19 cellular contexts compared by ENCODE assay signal in genomic region chr4:4848540-4848939, GRCh38. TPM values are rescaled to one million over a fixed set of nuclear protein-coding genes. Genes with fewer than 3 reads are reported as not detected.
DNase-seq lines count a peak whose midpoint lies in the region; FAIRE-seq and TF ChIP-seq lines count a peak whose summit lies in the region.
"Had no signal": no experiment of that assay in that cellular context is flagged by ENCODE, and none has a peak within 500 bp of the region (broad histone marks: within the 10 kb centered on the region; RNA-seq: fewer than 3 reads in every experiment).

No MANE protein-coding gene starts in this region.

- H3K9me3 ChIP-seq in endodermal cell (ENCODE audit: control insufficient read depth, low read length) (no peaks in the 10 kb centered on the region), suprapubic skin (no peaks in the 10 kb centered on the region), esophagus squamous epithelium (no peaks in the 10 kb centered on the region)
- H3K9me3 ChIP-seq: BLaER1, Caco-2 had no signal

- intact Hi-C loops in esophagus squamous epithelium (cut with DNase I) = no loop called here

- H3K36me3 ChIP-seq in endodermal cell (ENCODE audit: control insufficient read depth, insufficient read depth, low read length) (no peaks in the 10 kb centered on the region), suprapubic skin (no peaks in the 10 kb centered on the region), esophagus squamous epithelium (no peaks in the 10 kb centered on the region)
- H3K36me3 ChIP-seq: BLaER1 had no signal

- no peak overlapping the region for H3K27ac ChIP-seq in endodermal cell (ENCODE audit: low read depth, low read length)
- H3K27ac ChIP-seq in suprapubic skin = no peak overlapping the region
- H3K27ac ChIP-seq in esophagus squamous epithelium = no peak overlapping the region
- H3K27ac ChIP-seq: BLaER1 had no signal

- TF ChIP-seq EP300 in suprapubic skin (IDR thresholded peaks at IDR 0.05) = no peak

- H3K4me1 ChIP-seq in endodermal cell (ENCODE audit: control insufficient read depth, insufficient read depth, low read length) = no peaks in the 10 kb centered on the region
- H3K4me1 ChIP-seq in suprapubic skin = peaks cover 14% of the 10 kb centered on the region
- H3K4me1 ChIP-seq in esophagus squamous epithelium = peaks cover 0 to 14% (median 13%) of the 10 kb centered on the region in 3 donors
- H3K4me1 ChIP-seq: Caco-2 had no signal

- no peaks in the 10 kb centered on the region for H3K36me3 Mint-ChIP-seq in endodermal cell (ENCODE audit: low read depth)
- H3K36me3 Mint-ChIP-seq: CD8-positive, alpha-beta memory T cell had no signal

- H3K4me1 Mint-ChIP-seq in endodermal cell = peaks cover 8% of the 10 kb centered on the region

- TF ChIP-seq POLR2A in suprapubic skin (IDR thresholded peaks at IDR 0.05) = no peak
- TF ChIP-seq POLR2A in GM12891 (IDR thresholded peaks at IDR 0.05; ENCODE audit: low read depth, low read length) = no peak
- no peak for TF ChIP-seq POLR2A in esophagus squamous epithelium (IDR thresholded peaks at IDR 0.05)

- no peak overlapping the region for H3K4me3 ChIP-seq in endodermal cell (ENCODE audit: low read length)
- no peak overlapping the region for H3K4me3 ChIP-seq in suprapubic skin
- no peak overlapping the region for H3K4me3 ChIP-seq in esophagus squamous epithelium
- H3K4me3 ChIP-seq: BLaER1, GM12878 had no signal

- 82 to 84% methylated on average over 7 to 8 of the region's 8 CpGs for WGBS in endodermal cell (ENCODE audit: insufficient coverage in 1 of 2, insufficient read length in 1 of 2), 2 experiments
- 78% methylated on average over 6 of the region's 8 CpGs for WGBS in suprapubic skin
- 74 to 80% methylated on average over 6 to 8 of the region's 8 CpGs for WGBS in esophagus squamous epithelium, 2 donors

- FAIRE-seq in GM12891 (lab: Jason Lieb, UNC) (no peak), frontal cortex (lab: Jason Lieb, UNC) (no peak)
- FAIRE-seq: GM12878, HepG2, HTR-8/SVneo had no signal

- peaks cover 94% of the 10 kb centered on the region for H3K27me3 Mint-ChIP-seq in endodermal cell (ENCODE audit: insufficient read depth)

- no peak overlapping the region for H3K4me3 Mint-ChIP-seq in endodermal cell
- H3K4me3 Mint-ChIP-seq: CD8-positive, alpha-beta memory T cell; HFFc6 had no signal

- H3K27ac Mint-ChIP-seq in endodermal cell = no peak overlapping the region
- H3K27ac Mint-ChIP-seq: CD8-positive, alpha-beta memory T cell; HFFc6 had no signal

- H3K9ac ChIP-seq in endodermal cell (ENCODE audit: extremely low read depth, low read length, poor library complexity, severe bottlenecking) = no peak overlapping the region
- H3K9ac ChIP-seq: BLaER1 had no signal

- H3K27me3 ChIP-seq in endodermal cell (ENCODE audit: control insufficient read depth, insufficient read depth, low read length, poor library complexity, severe bottlenecking) (peaks cover 75% of the 10 kb centered on the region), suprapubic skin (peaks cover 78% of the 10 kb centered on the region), esophagus squamous epithelium (peaks cover 6 to 100% (median 14%) of the 10 kb centered on the region in 4 donors)

- H3K9me3 Mint-ChIP-seq in endodermal cell = no peaks in the 10 kb centered on the region
- H3K9me3 Mint-ChIP-seq: HFFc6 had no signal

- peak; percentile 47 for DNase-seq in activated effector memory CD4-positive, alpha-beta T cell treated with anti-CD3 and anti-CD28 coated beads, Interleukin-2, amount 50 U/mL, for 16 hours
- DNase-seq in activated effector memory CD4-positive, alpha-beta T cell treated with Interleukin-2 at 50 U/mL for 16 hours = no peak
- DNase-seq in endodermal cell = peak; percentile 33
- DNase-seq in mesenteric fat pad (ENCODE audit: low spot score) = peak; percentile 68
- peak; percentile 33 to 52 for DNase-seq in suprapubic skin (ENCODE audit: low spot score in 2 of 2)
- no peak for DNase-seq in GM12891 (ENCODE audit: insufficient read length, low spot score)
- no peak for DNase-seq in esophagus squamous epithelium (lab: John Stamatoyannopoulos, UW)
- no peak for DNase-seq in frontal cortex (ENCODE audit: low spot score in 2 of 2)
- DNase-seq: 8988T; AML-193; Caco-2; CD8-positive, alpha-beta memory T cell; GOT3; HCEC 1CT; HFFc6 had no signal

- TF ChIP-seq CTCF in endodermal cell (conservative IDR thresholded peaks at IDR 0.05) (no peak), suprapubic skin (IDR thresholded peaks at IDR 0.05) (no peak), esophagus squamous epithelium (IDR thresholded peaks at IDR 0.05) (no peak)

TF ChIP-seq in GM12891, 5 proteins besides CTCF, POLR2A, EP300 and RAD21:
- TF ChIP-seq POU2F2 (IDR thresholded peaks at IDR 0.05; ENCODE audit: low read depth, low read length) (no peak), PAX5 (IDR thresholded peaks at IDR 0.05; ENCODE audit: insufficient read depth, low read length, severe bottlenecking) (no peak), POLR2AphosphoS5 (IDR thresholded peaks at IDR 0.05; ENCODE audit: low read depth, low read length) (no peak), SPI1 (IDR thresholded peaks at IDR 0.05; ENCODE audit: low read depth, low read length) (no peak), TAF1 (IDR thresholded peaks at IDR 0.05; ENCODE audit: low read depth, low read length) (no peak)

RNA-seq across cellular contexts. Expression of gene MSX1, which starts 10.9 kb away (rescaled TPM):
- total RNA-seq in endodermal cell = 1 to 10 TPM in 1 of 2 donors, under 1 TPM in 1; 0.46 to 1.3 TPM
- polyA plus RNA-seq in endodermal cell (2013, experiment 1 of 2) = 60.2 TPM
- polyA plus RNA-seq in endodermal cell (2013, experiment 2 of 2) = 43.4 TPM
- total RNA-seq in mesenteric fat pad = 38.9 TPM
- total RNA-seq in suprapubic skin = 1 to 10 TPM; 2.0 to 7.2 (median 4.9) TPM
- 0.13 TPM for polyA plus RNA-seq in GM12891 (2012; ENCODE audit: low read depth, missing spikeins)
- total RNA-seq in esophagus squamous epithelium = 1 to 10 TPM in 1 of 4 donors, under 1 TPM in 1, not detected in 2; 0.76 to 1.4 TPM
- 2.9 TPM for total RNA-seq in frontal cortex
- polyA plus RNA-seq: CD8-positive, alpha-beta memory T cell had no signal

Comparison
In these comparisons a context has a peak if more than half of its experiments do, and no peak if none do; other contexts are left out.
1. DNase-seq: peak in activated effector memory CD4-positive, alpha-beta T cell treated with anti-CD3 and anti-CD28 coated beads, Interleukin-2, amount 50 U/mL, for 16 hours (single experiment), endodermal cell (single experiment), mesenteric fat pad (single experiment) and suprapubic skin (2 of 2); none in activated effector memory CD4-positive, alpha-beta T cell treated with Interleukin-2 at 50 U/mL for 16 hours (single experiment), GM12891 (single experiment), esophagus squamous epithelium (single experiment) and frontal cortex (0 of 2).